15 cellular contexts compared by ENCODE assay signal in the genomic region with DNA sequence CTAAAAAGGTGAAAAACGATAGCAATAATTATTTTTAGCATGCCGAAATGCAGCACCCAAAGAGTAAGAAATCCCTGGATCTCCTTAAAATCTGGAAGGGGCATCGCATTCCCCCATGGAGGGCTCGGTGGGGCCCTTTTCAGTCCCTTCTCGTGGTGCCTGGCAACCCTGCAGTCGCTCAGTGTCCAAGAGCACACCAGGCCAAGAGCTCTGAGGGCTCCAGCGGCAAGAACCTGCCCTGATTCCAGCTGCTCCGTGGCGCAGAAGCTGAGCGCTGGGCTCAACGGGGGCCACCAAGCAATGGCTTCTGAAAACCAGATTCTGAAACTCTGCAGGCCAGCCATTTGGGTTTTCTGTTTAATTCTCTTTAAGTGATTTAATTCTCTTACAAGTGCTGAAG.
DNase-seq lines count a peak whose midpoint lies in the region; ATAC-seq and TF ChIP-seq lines count a peak whose summit lies in the region.
"Had no signal": no experiment of that assay in that cellular context is flagged by ENCODE, and none has a peak within 500 bp of the region (broad histone marks: within the 10 kb centered on the region; RNA-seq: fewer than 3 reads in every experiment).

No MANE protein-coding gene starts in this region.

- no peaks in the 10 kb centered on the region for H3K27me3 Mint-ChIP-seq in MCF 10A (ENCODE audit: insufficient read depth, unreplicated experiment)

- H3K4me1 Mint-ChIP-seq in MCF 10A (ENCODE audit: insufficient read depth, unreplicated experiment) = peaks cover 19% of the 10 kb centered on the region

- DNase-seq in MCF 10A (ENCODE audit: unreplicated experiment) = no peak
- no peak for DNase-seq in breast epithelium (ENCODE audit: low spot score in 2 of 2)
- no peak for DNase-seq in cardiac muscle cell (ENCODE audit: low read depth in 1 of 2, low spot score in 1 of 2)
- DNase-seq in upper lobe of right lung = no peak
- no peak for DNase-seq in hippocampal formation (lab: John Stamatoyannopoulos, UW)
- DNase-seq: activated gamma-delta T cell treated with Interleukin-2 at 50 U/mL for 16 hours; foreskin melanocyte; MM.1S; SHP77 treated with DMSO at 0.1 percent for 48 hours; stimulated activated CD4-positive, alpha-beta T cell treated with anti-CD3 and anti-CD28 coated beads, Interleukin-4, amount 100 ng/mL, for 1 hour; uterus had no signal

- H3K27ac ChIP-seq in breast epithelium = no peak overlapping the region
- H3K27ac ChIP-seq in cardiac muscle cell = peak overlapping the region; percentile 55
- H3K27ac ChIP-seq in muscle layer of duodenum (ENCODE audit: low read length) = peak overlapping the region; percentile 63
- peak overlapping the region; percentile 72 for H3K27ac ChIP-seq in upper lobe of right lung
- H3K27ac ChIP-seq: uterus had no signal

- H3K4me1 ChIP-seq in breast epithelium = no peaks in the 10 kb centered on the region
- H3K4me1 ChIP-seq in cardiac muscle cell (ENCODE audit: low read depth) = peaks cover 11% of the 10 kb centered on the region
- no peaks in the 10 kb centered on the region for H3K4me1 ChIP-seq in muscle layer of duodenum (ENCODE audit: control insufficient read depth in 1 of 2, insufficient read depth in 2 of 2, low read length in 2 of 2)
- peaks cover 36% of the 10 kb centered on the region for H3K4me1 ChIP-seq in upper lobe of right lung
- H3K4me1 ChIP-seq: uterus had no signal

- CTCF ChIA-PET in MCF 10A (lab: Yijun Ruan, JAX) = interaction anchor here (0.8 to 3.1 kb wide), 18 partner anchors 9 to 272 kb away, joined by 3 to 22 read pairs (median 4); no protein-coding TSS in a partner anchor

- no peaks in the 10 kb centered on the region for H3K9me3 Mint-ChIP-seq in MCF 10A (ENCODE audit: unreplicated experiment)

- POLR2A ChIA-PET in MCF 10A (lab: Yijun Ruan, JAX) = interaction anchor here (0.7 to 2.0 kb wide), 12 partner anchors 7 to 426 kb away, joined by 3 to 19 read pairs (median 4); no protein-coding TSS in a partner anchor

- peaks cover 4% of the 10 kb centered on the region for H3K36me3 Mint-ChIP-seq in MCF 10A (ENCODE audit: insufficient read depth, unreplicated experiment)

- H3K27ac Mint-ChIP-seq in MCF 10A (ENCODE audit: low read depth, unreplicated experiment) = peak overlapping the region; percentile 91

- H3K36me3 ChIP-seq in breast epithelium (no peaks in the 10 kb centered on the region), cardiac muscle cell (no peaks in the 10 kb centered on the region), muscle layer of duodenum (ENCODE audit: control insufficient read depth in 1 of 2, insufficient read depth in 2 of 2, low read length in 2 of 2) (no peaks in the 10 kb centered on the region), upper lobe of right lung (no peaks in the 10 kb centered on the region)
- H3K36me3 ChIP-seq: brain microvascular endothelial cell, uterus had no signal

- intact Hi-C loops in MCF 10A (cut with micrococcal nuclease) = loop anchor here (1.0 to 5.0 kb wide), 2 partner anchors 18 to 58 kb away; no protein-coding TSS in a partner anchor
- intact Hi-C loops in breast epithelium (cut with DNase I; ENCODE audit: low total_unique reads) = no loop called here
- intact Hi-C loops in upper lobe of right lung (cut with DNase I) = no loop called here

- H3K4me3 Mint-ChIP-seq in MCF 10A (ENCODE audit: unreplicated experiment) = peak overlapping the region; percentile 63

- TF ChIP-seq CTCF in MCF 10A (IDR thresholded peaks at IDR 0.05; ENCODE audit: unreplicated experiment) (no peak), breast epithelium (IDR thresholded peaks at IDR 0.05) (no peak), cardiac muscle cell (IDR thresholded peaks at IDR 0.05; ENCODE audit: low read depth, low read length) (peak; percentile 0), upper lobe of right lung (IDR thresholded peaks at IDR 0.05) (no peak)

- BruUV-seq in MCF 10A (replicated peaks; lab: Mats Ljungman, UMichigan) = no TSS peak

- no peak for TF ChIP-seq POLR2A in breast epithelium (IDR thresholded peaks at IDR 0.05)

- H3K4me3 ChIP-seq in breast epithelium (no peak overlapping the region), cardiac muscle cell (no peak overlapping the region), muscle layer of duodenum (ENCODE audit: low read depth in 1 of 2, low read length in 2 of 2) (no peak overlapping the region), upper lobe of right lung (no peak overlapping the region)
- H3K4me3 ChIP-seq: uterus had no signal

- no peaks in the 10 kb centered on the region for H3K9me3 ChIP-seq in breast epithelium
- no peaks in the 10 kb centered on the region for H3K9me3 ChIP-seq in cardiac muscle cell (ENCODE audit: low read depth)
- H3K9me3 ChIP-seq in muscle layer of duodenum (ENCODE audit: control insufficient read depth in 1 of 2, low read length in 2 of 2) = no peaks in the 10 kb centered on the region
- no peaks in the 10 kb centered on the region for H3K9me3 ChIP-seq in upper lobe of right lung
- H3K9me3 ChIP-seq: uterus had no signal

- H3K27me3 ChIP-seq in breast epithelium = no peaks in the 10 kb centered on the region
- H3K27me3 ChIP-seq in cardiac muscle cell = no peaks in the 10 kb centered on the region
- no peaks in the 10 kb centered on the region for H3K27me3 ChIP-seq in muscle layer of duodenum (ENCODE audit: low read depth, low read length)
- H3K27me3 ChIP-seq in upper lobe of right lung = no peaks in the 10 kb centered on the region
- H3K27me3 ChIP-seq: brain microvascular endothelial cell, uterus had no signal

- ATAC-seq in upper lobe of right lung = no peak
- no peak for ATAC-seq in HG03442 (IDR thresholded peaks at IDR 0.05; ENCODE audit: unreplicated experiment)
- ATAC-seq in GM18909 (IDR thresholded peaks at IDR 0.05; ENCODE audit: poor library complexity, unreplicated experiment) = no peak

Comparison
In these comparisons a context has a peak if more than half of its experiments do, and no peak if none do; other contexts are left out.
1. H3K27ac ChIP-seq: peak in cardiac muscle cell (single experiment), muscle layer of duodenum (single experiment) and upper lobe of right lung (single experiment); none in breast epithelium (0 of 2).